Comparison of ENCODE assay signal across 2 cellular contexts in the genomic region with DNA sequence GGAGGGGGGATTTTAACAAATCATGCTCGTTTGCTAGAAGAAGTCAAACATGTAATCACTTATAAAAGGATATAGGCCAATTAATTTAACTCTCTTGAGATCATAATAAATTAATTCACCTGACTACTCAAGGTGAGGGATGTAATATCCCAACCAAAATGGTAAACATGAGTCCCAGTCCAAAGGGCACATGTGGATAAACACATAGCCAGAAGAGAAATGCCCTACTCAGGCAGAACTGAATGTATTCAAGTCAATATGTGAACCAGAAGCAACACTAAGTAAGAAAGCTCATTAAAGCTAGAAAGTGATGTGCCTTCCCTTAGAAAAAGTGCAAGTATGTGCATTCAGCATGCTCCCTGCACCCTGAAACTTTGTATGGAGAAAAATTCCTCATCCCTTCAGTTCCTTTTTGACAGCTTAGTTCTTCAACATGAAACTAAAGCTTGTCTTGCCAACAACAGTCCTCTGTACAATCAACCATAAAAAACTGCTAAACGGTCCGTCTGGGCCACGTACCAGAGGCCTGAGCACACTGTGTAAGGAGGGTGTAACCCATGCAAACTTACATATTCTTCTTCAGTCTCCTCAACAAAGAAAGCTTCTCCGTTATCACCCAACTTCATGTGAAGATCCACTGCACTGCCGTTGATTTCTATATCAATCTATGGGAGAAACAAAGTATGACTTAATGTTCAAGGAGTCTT.
TF ChIP-seq lines count a peak whose summit lies in the region.

No MANE protein-coding gene starts in this region.

TF ChIP-seq in HepG2, 621 proteins besides CTCF, POLR2A, EP300 and RAD21:
- TF ChIP-seq KMT2A (CRISPR knock-in tag; IDR thresholded peaks at IDR 0.05) (no peak), HNF4A (CRISPR knock-in tag; IDR thresholded peaks at IDR 0.05) (peak; percentile 70), FOXA3 (CRISPR knock-in tag; IDR thresholded peaks at IDR 0.05) (peak; percentile 72), ZNF670 (CRISPR knock-in tag; IDR thresholded peaks at IDR 0.05; ENCODE audit: borderline replicate concordance) (no peak), NKX3-1 (CRISPR knock-in tag; IDR thresholded peaks at IDR 0.05) (no peak), FOXP1 (IDR thresholded peaks at IDR 0.05) (no peak), FOXP1 (CRISPR knock-in tag; IDR thresholded peaks at IDR 0.05) (peak; percentile 71), MED1 (CRISPR knock-in tag; IDR thresholded peaks at IDR 0.05) (0 out of 2 replicates have a peak, but pooled peaks have one; percentile 14), FOXA1 (IDR thresholded peaks at IDR 0.05) (no peak), FOXA1 (CRISPR knock-in tag; IDR thresholded peaks at IDR 0.05) (peak; percentile 53), FOXK2 (IDR thresholded peaks at IDR 0.05) (0 out of 2 replicates have a peak, but pooled peaks have one; percentile 31), ZFY (CRISPR knock-in tag; IDR thresholded peaks at IDR 0.05) (no peak), ZNF101 (CRISPR knock-in tag; IDR thresholded peaks at IDR 0.05; ENCODE audit: borderline replicate concordance, low read depth) (no peak), CREB1 (IDR thresholded peaks at IDR 0.05) (no peak), CREB1 (CRISPR knock-in tag; IDR thresholded peaks at IDR 0.05) (no peak), SAP130 (CRISPR knock-in tag; IDR thresholded peaks at IDR 0.05; ENCODE audit: low read depth) (peak; percentile 42; the same call in 1 of the 2 replicates), FOXK1 (CRISPR knock-in tag; IDR thresholded peaks at IDR 0.05; ENCODE audit: borderline replicate concordance, low read depth) (peak; percentile 47; the same call in 1 of the 2 replicates), PCBP1 (IDR thresholded peaks at IDR 0.05; ENCODE audit: borderline replicate concordance, low read depth, low read length) (no peak), ZNF644 (CRISPR knock-in tag; IDR thresholded peaks at IDR 0.05; ENCODE audit: low read depth) (0 out of 2 replicates have a peak, but pooled peaks have one; percentile 8), ZNF317 (CRISPR knock-in tag; IDR thresholded peaks at IDR 0.05) (no peak), ZNF569 (CRISPR knock-in tag; IDR thresholded peaks at IDR 0.05; ENCODE audit: borderline replicate concordance) (no peak), SOX5 (CRISPR knock-in tag; IDR thresholded peaks at IDR 0.05; ENCODE audit: borderline replicate concordance) (no peak), FOXO1 (CRISPR knock-in tag; IDR thresholded peaks at IDR 0.05) (0 out of 2 replicates have a peak, but pooled peaks have one; percentile 25), HNF4G (IDR thresholded peaks at IDR 0.05; ENCODE audit: borderline replicate concordance, low read depth, low read length) (0 out of 2 replicates have a peak, but pooled peaks have one; percentile 44), HNF4G (CRISPR knock-in tag; IDR thresholded peaks at IDR 0.05; ENCODE audit: borderline replicate concordance, low read depth) (no peak), GATAD2A (CRISPR knock-in tag; IDR thresholded peaks at IDR 0.05) (peak; percentile 55), SP140L (CRISPR knock-in tag; IDR thresholded peaks at IDR 0.05; ENCODE audit: borderline replicate concordance) (no peak), SAFB2 (CRISPR knock-in tag; IDR thresholded peaks at IDR 0.05; ENCODE audit: borderline replicate concordance, low read depth) (no peak), POLR2AphosphoS2 (IDR thresholded peaks at IDR 0.05; ENCODE audit: low read depth, low read length) (no peak), THAP11 (CRISPR knock-in tag; IDR thresholded peaks at IDR 0.05) (0 out of 2 replicates have a peak, but pooled peaks have one; percentile 22), ADNP (CRISPR knock-in tag; IDR thresholded peaks at IDR 0.05) (no peak)
- TF ChIP-seq, protein P1, sequence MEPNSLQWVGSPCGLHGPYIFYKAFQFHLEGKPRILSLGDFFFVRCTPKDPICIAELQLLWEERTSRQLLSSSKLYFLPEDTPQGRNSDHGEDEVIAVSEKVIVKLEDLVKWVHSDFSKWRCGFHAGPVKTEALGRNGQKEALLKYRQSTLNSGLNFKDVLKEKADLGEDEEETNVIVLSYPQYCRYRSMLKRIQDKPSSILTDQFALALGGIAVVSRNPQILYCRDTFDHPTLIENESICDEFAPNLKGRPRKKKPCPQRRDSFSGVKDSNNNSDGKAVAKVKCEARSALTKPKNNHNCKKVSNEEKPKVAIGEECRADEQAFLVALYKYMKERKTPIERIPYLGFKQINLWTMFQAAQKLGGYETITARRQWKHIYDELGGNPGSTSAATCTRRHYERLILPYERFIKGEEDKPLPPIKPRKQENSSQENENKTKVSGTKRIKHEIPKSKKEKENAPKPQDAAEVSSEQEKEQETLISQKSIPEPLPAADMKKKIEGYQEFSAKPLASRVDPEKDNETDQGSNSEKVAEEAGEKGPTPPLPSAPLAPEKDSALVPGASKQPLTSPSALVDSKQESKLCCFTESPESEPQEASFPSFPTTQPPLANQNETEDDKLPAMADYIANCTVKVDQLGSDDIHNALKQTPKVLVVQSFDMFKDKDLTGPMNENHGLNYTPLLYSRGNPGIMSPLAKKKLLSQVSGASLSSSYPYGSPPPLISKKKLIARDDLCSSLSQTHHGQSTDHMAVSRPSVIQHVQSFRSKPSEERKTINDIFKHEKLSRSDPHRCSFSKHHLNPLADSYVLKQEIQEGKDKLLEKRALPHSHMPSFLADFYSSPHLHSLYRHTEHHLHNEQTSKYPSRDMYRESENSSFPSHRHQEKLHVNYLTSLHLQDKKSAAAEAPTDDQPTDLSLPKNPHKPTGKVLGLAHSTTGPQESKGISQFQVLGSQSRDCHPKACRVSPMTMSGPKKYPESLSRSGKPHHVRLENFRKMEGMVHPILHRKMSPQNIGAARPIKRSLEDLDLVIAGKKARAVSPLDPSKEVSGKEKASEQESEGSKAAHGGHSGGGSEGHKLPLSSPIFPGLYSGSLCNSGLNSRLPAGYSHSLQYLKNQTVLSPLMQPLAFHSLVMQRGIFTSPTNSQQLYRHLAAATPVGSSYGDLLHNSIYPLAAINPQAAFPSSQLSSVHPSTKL (CRISPR knock-in tag; IDR thresholded peaks at IDR 0.05) = peak; percentile 51
- TF ChIP-seq, protein P2, sequence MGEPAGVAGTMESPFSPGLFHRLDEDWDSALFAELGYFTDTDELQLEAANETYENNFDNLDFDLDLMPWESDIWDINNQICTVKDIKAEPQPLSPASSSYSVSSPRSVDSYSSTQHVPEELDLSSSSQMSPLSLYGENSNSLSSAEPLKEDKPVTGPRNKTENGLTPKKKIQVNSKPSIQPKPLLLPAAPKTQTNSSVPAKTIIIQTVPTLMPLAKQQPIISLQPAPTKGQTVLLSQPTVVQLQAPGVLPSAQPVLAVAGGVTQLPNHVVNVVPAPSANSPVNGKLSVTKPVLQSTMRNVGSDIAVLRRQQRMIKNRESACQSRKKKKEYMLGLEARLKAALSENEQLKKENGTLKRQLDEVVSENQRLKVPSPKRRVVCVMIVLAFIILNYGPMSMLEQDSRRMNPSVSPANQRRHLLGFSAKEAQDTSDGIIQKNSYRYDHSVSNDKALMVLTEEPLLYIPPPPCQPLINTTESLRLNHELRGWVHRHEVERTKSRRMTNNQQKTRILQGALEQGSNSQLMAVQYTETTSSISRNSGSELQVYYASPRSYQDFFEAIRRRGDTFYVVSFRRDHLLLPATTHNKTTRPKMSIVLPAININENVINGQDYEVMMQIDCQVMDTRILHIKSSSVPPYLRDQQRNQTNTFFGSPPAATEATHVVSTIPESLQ (CRISPR knock-in tag; conservative IDR thresholded peaks at IDR 0.05) = no peak

TF ChIP-seq in HEK293T, 16 proteins besides CTCF, POLR2A, EP300 and RAD21:
- no peak for TF ChIP-seq SP1 (IDR thresholded peaks at IDR 0.05)
- TF ChIP-seq BHLHE40 (IDR thresholded peaks at IDR 0.05; ENCODE audit: borderline replicate concordance) = no peak
- TF ChIP-seq FOXM1 (IDR thresholded peaks at IDR 0.05; ENCODE audit: borderline replicate concordance) = no peak
- no peak for TF ChIP-seq NFRKB (IDR thresholded peaks at IDR 0.05)
- TF ChIP-seq LEF1 (IDR thresholded peaks at IDR 0.05; ENCODE audit: borderline replicate concordance) = no peak
- no peak for TF ChIP-seq ELF4 (IDR thresholded peaks at IDR 0.05)
- TF ChIP-seq TARDBP (IDR thresholded peaks at IDR 0.05) = no peak
- TF ChIP-seq FOXA1 (IDR thresholded peaks at IDR 0.05) = no peak
